ENCODE assay signal across 7 cellular contexts in the genomic region with DNA sequence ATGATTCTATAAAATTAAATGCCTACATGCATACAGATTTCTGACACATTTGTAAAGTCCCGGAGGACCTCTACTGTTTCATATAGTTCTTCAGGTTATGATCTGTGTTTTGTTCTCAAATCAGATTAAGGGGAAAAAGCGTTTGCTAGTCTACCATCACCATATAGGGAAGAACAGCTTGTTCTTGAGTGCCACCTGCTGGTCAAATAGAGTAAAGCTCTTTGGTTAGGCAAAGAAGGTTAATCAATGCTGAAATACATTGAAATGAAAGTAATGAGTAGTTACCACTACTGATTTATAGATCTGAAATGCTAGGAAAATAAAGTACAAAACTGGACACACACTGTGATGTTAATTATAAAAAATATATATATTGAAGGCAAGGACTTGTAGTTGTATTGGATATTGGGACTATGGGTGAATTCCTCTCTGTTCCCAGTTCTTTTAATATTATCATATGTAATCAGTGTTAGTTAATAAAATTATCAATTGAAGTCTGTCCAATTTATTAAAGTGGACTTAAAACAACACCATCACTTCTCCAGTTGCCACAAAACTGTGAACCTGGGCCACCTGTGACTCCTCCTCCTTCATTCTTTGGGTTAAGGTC.
DNase-seq lines count a peak whose midpoint lies in the region; ATAC-seq and TF ChIP-seq lines count a peak whose summit lies in the region.

No MANE protein-coding gene starts in this region.

- H3K4me3 ChIP-seq in HL-60 (replicated peaks; ENCODE audit: insufficient read depth, low read length) (no peak overlapping the region), NT2/D1 (ENCODE audit: insufficient read length, low read depth) (no peak overlapping the region), adipocyte (ENCODE audit: low read length) (no peak overlapping the region)

- H3K27ac ChIP-seq in HL-60 (replicated peaks): no peak overlapping the region

- TF ChIP-seq CTCF in HL-60 (IDR thresholded peaks at IDR 0.05; ENCODE audit: insufficient read depth, low read length): peak; percentile 70

- H3K9me3 ChIP-seq in NT2/D1 (ENCODE audit: insufficient read depth, low read length) (no peaks in the 10 kb centered on the region), adipocyte (ENCODE audit: control insufficient read depth, low read length) (no peaks in the 10 kb centered on the region)

- peak; percentile 78 for DNase-seq in ELR (ENCODE audit: low read depth)
- peak; percentile 12 to 49 for DNase-seq in HL-60 (ENCODE audit: low read depth in 1 of 2, low spot score in 1 of 2)
- peak; percentile 42 for DNase-seq in NT2/D1 (ENCODE audit: low read depth, low spot score)
- DNase-seq in adipocyte (ENCODE audit: low read depth): peak; percentile 86
- DNase-seq in hepatic stellate cell (ENCODE audit: low spot score): peak; percentile 54
- peak; percentile 40 for DNase-seq in smooth muscle cell of the brain vasculature (ENCODE audit: low read depth, low spot score)

- H3K4me1 ChIP-seq in NT2/D1 (ENCODE audit: insufficient read depth, insufficient read length) (no peaks in the 10 kb centered on the region), adipocyte (ENCODE audit: control insufficient read depth, insufficient read depth, low read length) (peaks cover 4% of the 10 kb centered on the region)

- ATAC-seq in GM19452 (IDR thresholded peaks at IDR 0.05; ENCODE audit: unreplicated experiment): peak; percentile 83

- H3K27me3 ChIP-seq in HL-60 (ENCODE audit: insufficient read depth, poor library complexity, severe bottlenecking) (no peaks in the 10 kb centered on the region), NT2/D1 (ENCODE audit: insufficient read depth, insufficient read length) (no peaks in the 10 kb centered on the region), adipocyte (replicated peaks; ENCODE audit: control insufficient read depth, insufficient read depth, low read length) (no peaks in the 10 kb centered on the region)

- H3K9ac ChIP-seq in NT2/D1 (ENCODE audit: insufficient read length, low read depth) (no peak overlapping the region), adipocyte (ENCODE audit: low read length) (no peak overlapping the region)

- H3K36me3 ChIP-seq in NT2/D1 (ENCODE audit: insufficient read depth, insufficient read length, low read length): no peaks in the 10 kb centered on the region
- H3K36me3 ChIP-seq in adipocyte (ENCODE audit: control insufficient read depth, insufficient read depth, low read length, severe bottlenecking): peaks cover 48% of the 10 kb centered on the region

Comparison
In these comparisons a context has a peak if more than half of its experiments do, and no peak if none do; other contexts are left out.
1. DNase-seq: peak in every context shown above with its lines; median percentile 86 in adipocyte; 78 in ELR; 54 in hepatic stellate cell; 42 in NT2/D1; 40 in smooth muscle cell of the brain vasculature; 30 in HL-60.